8 cellular contexts compared by ENCODE assay signal in genomic region chr4:145177511-145177905, GRCh38. TPM values are rescaled to one million over a fixed set of nuclear protein-coding genes. Genes with fewer than 3 reads are reported as not detected.
A peak's percentile ranks its signal among the peaks of the same experiment; 100 is the strongest.
DNase-seq lines count a peak whose midpoint lies in the region; ATAC-seq and TF ChIP-seq lines count a peak whose summit lies in the region.

No MANE protein-coding gene starts in this region.

- TF ChIP-seq CTCF in testis (IDR thresholded peaks at IDR 0.05) = no peak

- DNase-seq in SIG-M5 treated with dmso at 0.1 percent for 504 hours (lab: John Stamatoyannopoulos, UW; ENCODE audit: unreplicated experiment) (peak; percentile 51), SIG-M5 (lab: John Stamatoyannopoulos, UW) (no peak), testis (no peak), GM19240 (ENCODE audit: insufficient read length, low spot score) (no peak), hippocampal formation (lab: John Stamatoyannopoulos, UW) (no peak)
- no peak for DNase-seq in activated naive CD4-positive, alpha-beta T cell treated with anti-CD3 and anti-CD28 coated beads, Interleukin-2, amount 50 U/mL, for 72 hours (ENCODE audit: low spot score in 2 of 2)

- peak overlapping the region; percentile 80; the same call in 1 of the 2 replicates for H3K9ac ChIP-seq in iPS-20b (ENCODE audit: low read depth, low read length)

- intact Hi-C loops in testis (cut with DNase I; ENCODE audit: low total_unique reads) = no loop called here

- H3K9me3 Mint-ChIP-seq in activated naive CD4-positive, alpha-beta T cell treated with anti-CD3 and anti-CD28 coated beads, Interleukin-2, amount 50 U/mL, for 72 hours = peaks cover 0 to 9% of the 10 kb centered on the region in 2 donors

- H3K27ac Mint-ChIP-seq in activated naive CD4-positive, alpha-beta T cell treated with anti-CD3 and anti-CD28 coated beads, Interleukin-2, amount 50 U/mL, for 72 hours = peak overlapping the region; percentile 93 to 94

- no peak for TF ChIP-seq POLR2A in testis (IDR thresholded peaks at IDR 0.05)

- no peak overlapping the region for H3K27ac ChIP-seq in iPS-20b (ENCODE audit: low read length)
- peak overlapping the region; percentile 95 to 99 for H3K27ac ChIP-seq in testis

- H3K9me3 ChIP-seq in iPS-20b (ENCODE audit: insufficient read depth, low read depth, low read length) = no peaks in the 10 kb centered on the region
- no peaks in the 10 kb centered on the region for H3K9me3 ChIP-seq in testis

- WGBS in testis, 2 donors = 1 to 5% methylated on average over 4 of the region's 4 CpGs

- peaks cover 40 to 41% of the 10 kb centered on the region in 2 donors for H3K36me3 Mint-ChIP-seq in activated naive CD4-positive, alpha-beta T cell treated with anti-CD3 and anti-CD28 coated beads, Interleukin-2, amount 50 U/mL, for 72 hours

- H3K4me3 ChIP-seq in iPS-20b (ENCODE audit: low read length) = peak overlapping the region; percentile 89
- H3K4me3 ChIP-seq in testis = peak overlapping the region; percentile 80 to 96

- H3K27me3 ChIP-seq in iPS-20b (ENCODE audit: insufficient read depth, low read length) (no peaks in the 10 kb centered on the region), testis (no peaks in the 10 kb centered on the region)

- H3K4me1 ChIP-seq in iPS-20b (ENCODE audit: insufficient read depth, low read length) (peaks cover 24% of the 10 kb centered on the region), testis (peaks cover 22% of the 10 kb centered on the region)

- H3K36me3 ChIP-seq in iPS-20b (ENCODE audit: insufficient read depth, low read depth, low read length) (peaks cover 21% of the 10 kb centered on the region), testis (ENCODE audit: low read depth, missing control alignments) (no peaks in the 10 kb centered on the region)

- ATAC-seq in activated naive CD4-positive, alpha-beta T cell treated with anti-CD3 and anti-CD28 coated beads, Interleukin-2, amount 50 U/mL, for 72 hours = no peak
- ATAC-seq in GM19023 (IDR thresholded peaks at IDR 0.05; ENCODE audit: unreplicated experiment) = no peak

RNA-seq across cellular contexts. Expression of gene OTUD4, which starts 2.9 kb away (rescaled TPM):
- total RNA-seq in activated naive CD4-positive, alpha-beta T cell treated with anti-CD3 and anti-CD28 coated beads, Interleukin-2, amount 50 U/mL, for 72 hours = 10 to 100 TPM; 39.6 to 47.9 TPM
- 10 to 100 TPM; 90.9 to 93.9 TPM for total RNA-seq in testis
- 68.8 TPM for polyA plus RNA-seq in testis (ENCODE audit: insufficient read depth, low read depth, low replicate concordance)
